Comparison of ENCODE assay signal across 1 cellular context in the genomic region with DNA sequence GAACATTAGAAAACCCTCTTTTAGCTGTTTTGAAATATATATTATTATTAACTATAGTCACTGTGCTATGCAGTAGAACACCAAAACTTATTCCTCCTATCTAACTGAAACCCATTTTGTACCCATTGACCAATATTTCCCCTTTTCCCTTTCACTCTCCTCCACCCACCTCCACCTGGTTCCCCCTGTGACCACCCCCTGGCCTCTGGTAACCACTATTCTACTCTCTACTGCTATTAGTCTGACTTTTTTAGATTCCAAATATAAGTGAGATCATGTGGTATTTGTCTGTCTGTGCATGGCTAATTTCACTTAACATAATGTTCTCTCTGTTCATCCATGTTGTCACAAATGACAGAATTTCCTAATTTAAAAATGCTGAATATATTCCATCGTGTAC.
TF ChIP-seq lines count a peak whose summit lies in the region.

No MANE protein-coding gene starts in this region.

TF ChIP-seq in GM12878, 131 proteins besides CTCF, POLR2A, EP300 and RAD21 (continued from another document):
- TF ChIP-seq, protein P1, sequence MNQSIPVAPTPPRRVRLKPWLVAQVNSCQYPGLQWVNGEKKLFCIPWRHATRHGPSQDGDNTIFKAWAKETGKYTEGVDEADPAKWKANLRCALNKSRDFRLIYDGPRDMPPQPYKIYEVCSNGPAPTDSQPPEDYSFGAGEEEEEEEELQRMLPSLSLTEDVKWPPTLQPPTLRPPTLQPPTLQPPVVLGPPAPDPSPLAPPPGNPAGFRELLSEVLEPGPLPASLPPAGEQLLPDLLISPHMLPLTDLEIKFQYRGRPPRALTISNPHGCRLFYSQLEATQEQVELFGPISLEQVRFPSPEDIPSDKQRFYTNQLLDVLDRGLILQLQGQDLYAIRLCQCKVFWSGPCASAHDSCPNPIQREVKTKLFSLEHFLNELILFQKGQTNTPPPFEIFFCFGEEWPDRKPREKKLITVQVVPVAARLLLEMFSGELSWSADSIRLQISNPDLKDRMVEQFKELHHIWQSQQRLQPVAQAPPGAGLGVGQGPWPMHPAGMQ (IDR thresholded peaks at IDR 0.05; ENCODE audit: borderline replicate concordance), result no peak
- TF ChIP-seq JUND (IDR thresholded peaks at IDR 0.05; ENCODE audit: low read depth, low read length), result no peak
TF ChIP-seq in GM12878: peak in this region for 1.
